Comparison of ENCODE assay signal across 11 cellular contexts in genomic region chr5:67815455-67816391, GRCh38.
DNase-seq lines count a peak whose midpoint lies in the region; ATAC-seq and TF ChIP-seq lines count a peak whose summit lies in the region.
"Had no signal": no experiment of that assay in that cellular context is flagged by ENCODE, and none has a peak within 500 bp of the region (broad histone marks: within the 10 kb centered on the region; RNA-seq: fewer than 3 reads in every experiment).

No MANE protein-coding gene starts in this region.

- no peaks in the 10 kb centered on the region for H4K20me1 ChIP-seq in mammary epithelial cell (ENCODE audit: insufficient read depth, low read length)

- TF ChIP-seq CTCF in mammary epithelial cell (conservative IDR thresholded peaks at IDR 0.05 in 1 of 2, IDR thresholded peaks at IDR 0.05 in 1 of 2; ENCODE audit: extremely low read depth in 1 of 2, insufficient read depth in 1 of 2, low read depth in 1 of 2, low read length in 2 of 2) = no peak
- TF ChIP-seq CTCF in lower lobe of right lung (IDR thresholded peaks at IDR 0.05) = no peak

- DNase-seq in Right ventricle myocardium inferior (ENCODE audit: missing footprints) (no peak), cardiac septum (ENCODE audit: low spot score) (no peak), mammary epithelial cell (peak; percentile 78), lower lobe of right lung (no peak), NCI-H345 (lab: John Stamatoyannopoulos, UW) (no peak), NCI-H748 (lab: John Stamatoyannopoulos, UW; ENCODE audit: unreplicated experiment) (no peak)
- DNase-seq in activated naive CD4-positive, alpha-beta T cell treated with Interleukin-2 at 50 U/mL for 16 hours = no peak
- DNase-seq: effector CD4-positive, alpha-beta T cell; kidney glomerular epithelial cell had no signal

- H3K9ac ChIP-seq in mammary epithelial cell (ENCODE audit: insufficient read depth, low read length) = peak overlapping the region; percentile 21
- H3K9ac ChIP-seq: KMS-11 had no signal

- H3K36me3 ChIP-seq in mammary epithelial cell (ENCODE audit: insufficient read depth, low read length) (no peaks in the 10 kb centered on the region), lower lobe of right lung (no peaks in the 10 kb centered on the region)

- dilution Hi-C loops in mammary epithelial cell (cut with HindIII; ENCODE audit: low sequenced_read_pairs) = no loop called here

- no peaks in the 10 kb centered on the region for H3K79me2 ChIP-seq in mammary epithelial cell (ENCODE audit: insufficient read depth, low read length)

- intact Hi-C loops in Right ventricle myocardium inferior (cut with DNase I) (no loop called here), cardiac septum (cut with DNase I) (loop anchor here (2.0 kb wide), 1 partner anchor 167 kb away; no protein-coding TSS in a partner anchor), mammary epithelial cell (cut with micrococcal nuclease) (loop anchor here (10.0 kb wide), 1 partner anchor 571 kb away; no protein-coding TSS in a partner anchor), lower lobe of right lung (cut with DNase I) (no loop called here)

- 46% methylated on average over 10 of the region's 10 CpGs for WGBS in mammary epithelial cell (ENCODE audit: low coverage, missing lambda C conversion rate)

- BruUV-seq in mammary epithelial cell (replicated peaks; lab: Mats Ljungman, UMichigan) = no TSS peak

- H3K27ac ChIP-seq in mammary epithelial cell (ENCODE audit: insufficient read depth, low read depth, low read length) = peak overlapping the region; percentile 36
- H3K27ac ChIP-seq in lower lobe of right lung = peak overlapping the region; percentile 5
- H3K27ac ChIP-seq: KMS-11 had no signal

- ATAC-seq in Right ventricle myocardium inferior (peak; percentile 90), lower lobe of right lung (peak in 1 of 2 donors; percentile 12), GM19324 (IDR thresholded peaks at IDR 0.05; ENCODE audit: low FRiP score, unreplicated experiment) (no peak)

- in situ Hi-C loops in mammary epithelial cell (cut with MboI; ENCODE audit: low sequenced_read_pairs in 2 of 2) = no loop called here

- H3K4me2 ChIP-seq in mammary epithelial cell (ENCODE audit: insufficient read depth, low read depth, low read length) = peak overlapping the region; percentile 69
- H3K4me2 ChIP-seq: KMS-11 had no signal

- CTCF ChIA-PET in mammary epithelial cell (lab: Charles Lee; ENCODE audit: low non-redundant PET) = no interaction called here

- H3K27me3 ChIP-seq in mammary epithelial cell (ENCODE audit: insufficient read depth, low read length) = no peaks in the 10 kb centered on the region
- H3K27me3 ChIP-seq in lower lobe of right lung (ENCODE audit: low read depth) = no peaks in the 10 kb centered on the region

- H3K9me3 ChIP-seq in mammary epithelial cell (replicated peaks; ENCODE audit: insufficient read depth, low read length) (no peaks in the 10 kb centered on the region), lower lobe of right lung (no peaks in the 10 kb centered on the region)

- peaks cover 22% of the 10 kb centered on the region for H3K4me1 ChIP-seq in mammary epithelial cell (ENCODE audit: insufficient read depth, low read length)
- no peaks in the 10 kb centered on the region for H3K4me1 ChIP-seq in lower lobe of right lung

- no peak overlapping the region for H3K4me3 ChIP-seq in mammary epithelial cell (replicated peaks in 1 of 3; ENCODE audit: insufficient read depth in 1 of 3, low read depth in 2 of 3, low read length in 3 of 3)
- H3K4me3 ChIP-seq in lower lobe of right lung = no peak overlapping the region

- H2AFZ ChIP-seq in mammary epithelial cell (ENCODE audit: low read depth, low read length) = peak overlapping the region; percentile 47

Comparison
In these comparisons a context has a peak if more than half of its experiments do, and no peak if none do; other contexts are left out.
1. intact Hi-C loops: an anchor here in cardiac septum (2.0 kb wide) and mammary epithelial cell (10.0 kb wide); none called in Right ventricle myocardium inferior and lower lobe of right lung.